Comparison of ENCODE assay signal across 17 cellular contexts in the genomic region with DNA sequence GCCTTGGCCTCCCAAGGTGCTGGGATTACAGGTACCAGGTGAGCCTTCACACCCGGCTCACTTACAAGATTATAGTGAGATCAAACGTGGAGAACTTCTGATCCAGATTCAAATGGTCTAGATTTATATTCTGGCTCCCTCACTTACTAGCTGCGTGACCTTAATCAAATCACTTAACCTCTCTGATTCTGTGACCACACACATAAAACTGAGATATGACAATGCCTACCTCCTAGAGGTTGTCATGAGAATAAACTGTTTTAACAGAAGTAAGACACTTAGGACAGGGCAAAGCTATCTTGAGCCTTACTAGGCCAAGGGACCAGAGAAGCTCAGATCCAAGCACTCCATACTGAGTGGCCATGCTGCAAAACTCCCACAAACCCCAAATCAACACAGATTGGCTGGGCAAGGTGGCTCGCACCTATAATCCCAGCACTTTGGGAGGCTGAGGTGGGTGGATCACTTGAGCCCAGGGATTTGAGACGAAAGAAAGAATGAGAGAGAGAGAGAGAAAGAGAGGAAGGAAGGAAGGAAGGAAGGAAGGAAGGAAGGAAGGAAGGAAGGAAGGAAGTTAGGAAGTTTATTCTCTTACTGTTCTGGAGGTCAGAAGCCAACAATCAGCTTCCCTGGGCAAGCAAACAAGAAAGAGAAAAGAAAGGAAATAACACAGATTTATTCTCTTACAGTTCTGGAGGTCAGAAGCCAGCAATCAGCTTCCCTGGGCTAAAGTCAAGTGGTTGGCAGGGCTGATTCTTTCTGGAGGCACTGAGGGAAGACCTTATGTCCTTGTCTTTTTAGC. TPM values are rescaled to one million over a fixed set of nuclear protein-coding genes. Genes with fewer than 3 reads are reported as not detected.
DNase-seq lines count a peak whose midpoint lies in the region; ATAC-seq and TF ChIP-seq lines count a peak whose summit lies in the region.
"Had no signal": no experiment of that assay in that cellular context is flagged by ENCODE, and none has a peak within 500 bp of the region (broad histone marks: within the 10 kb centered on the region; RNA-seq: fewer than 3 reads in every experiment).

No MANE protein-coding gene starts in this region.

- H3K36me3 Mint-ChIP-seq in activated CD4-positive, alpha-beta T cell treated with anti-CD3 and anti-CD28 coated beads for 36 hours (ENCODE audit: low read depth), result no peaks in the 10 kb centered on the region
- no peaks in the 10 kb centered on the region for H3K36me3 Mint-ChIP-seq in activated CD4-positive, alpha-beta memory T cell treated with anti-CD3 and anti-CD28 coated beads for 36 hours
- no peaks in the 10 kb centered on the region for H3K36me3 Mint-ChIP-seq in natural killer cell

- H3K27ac ChIP-seq in Karpas-422 (ENCODE audit: low read length), result no peak overlapping the region
- no peak overlapping the region for H3K27ac ChIP-seq in WERI-Rb-1

- peak; percentile 49 for ATAC-seq in activated CD4-positive, alpha-beta T cell treated with anti-CD3 and anti-CD28 coated beads for 36 hours
- ATAC-seq in natural killer cell, result peak in 1 of 3 donors; percentile 29

- TF ChIP-seq CTCF in natural killer cell (IDR thresholded peaks at IDR 0.05) (no peak), WERI-Rb-1 (IDR thresholded peaks at IDR 0.05; ENCODE audit: low read depth, low read length) (no peak)

- H3K4me1 ChIP-seq in Karpas-422 (ENCODE audit: low read length), result peaks cover 13% of the 10 kb centered on the region

- POLR2A ChIA-PET in activated CD4-positive, alpha-beta T cell treated with anti-CD3 and anti-CD28 coated beads for 36 hours (lab: Charles Lee), result no interaction called here
- POLR2A ChIA-PET in activated CD4-positive, alpha-beta memory T cell treated with anti-CD3 and anti-CD28 coated beads for 36 hours (lab: Charles Lee), result no interaction called here

- H3K27ac Mint-ChIP-seq in activated CD4-positive, alpha-beta T cell treated with anti-CD3 and anti-CD28 coated beads for 36 hours, result peak overlapping the region; percentile 56
- peak overlapping the region; percentile 49 for H3K27ac Mint-ChIP-seq in activated CD4-positive, alpha-beta memory T cell treated with anti-CD3 and anti-CD28 coated beads for 36 hours
- H3K27ac Mint-ChIP-seq in natural killer cell, result peak overlapping the region; percentile 93 to 96

- no peaks in the 10 kb centered on the region for H3K27me3 ChIP-seq in Karpas-422 (ENCODE audit: low read length)
- no peaks in the 10 kb centered on the region for H3K27me3 ChIP-seq in WERI-Rb-1 (ENCODE audit: insufficient read depth, low read depth, severe bottlenecking)

- no peaks in the 10 kb centered on the region for H3K9me3 Mint-ChIP-seq in activated CD4-positive, alpha-beta T cell treated with anti-CD3 and anti-CD28 coated beads for 36 hours (ENCODE audit: low read depth)
- no peaks in the 10 kb centered on the region for H3K9me3 Mint-ChIP-seq in activated CD4-positive, alpha-beta memory T cell treated with anti-CD3 and anti-CD28 coated beads for 36 hours
- no peaks in the 10 kb centered on the region for H3K9me3 Mint-ChIP-seq in natural killer cell

- H4K20me1 ChIP-seq in Karpas-422 (ENCODE audit: insufficient read depth, low read depth, low read length), result no peaks in the 10 kb centered on the region

- peaks cover 52% of the 10 kb centered on the region for H3K4me1 Mint-ChIP-seq in activated CD4-positive, alpha-beta T cell treated with anti-CD3 and anti-CD28 coated beads for 36 hours
- peaks cover 42% of the 10 kb centered on the region for H3K4me1 Mint-ChIP-seq in activated CD4-positive, alpha-beta memory T cell treated with anti-CD3 and anti-CD28 coated beads for 36 hours (ENCODE audit: low read depth)
- peaks cover 38 to 51% of the 10 kb centered on the region in 2 donors for H3K4me1 Mint-ChIP-seq in natural killer cell

- H3K9me3 ChIP-seq in Karpas-422 (ENCODE audit: low read length) (no peaks in the 10 kb centered on the region), WERI-Rb-1 (ENCODE audit: severe bottlenecking) (no peaks in the 10 kb centered on the region)

- DNase-seq in activated CD4-positive, alpha-beta T cell treated with anti-CD3 and anti-CD28 coated beads for 36 hours, result no peak
- no peak for DNase-seq in activated CD4-positive, alpha-beta T cell treated with anti-CD3 and anti-CD28 coated beads, Interleukin-2, amount 50 U/mL, for 48 hours
- DNase-seq in Karpas-422 (peak; percentile 46), natural killer cell (no peak), DMS153 treated with DMSO at 0.1 percent for 48 hours (lab: John Stamatoyannopoulos, UW; ENCODE audit: unreplicated experiment) (no peak), NCI-H2227 (lab: John Stamatoyannopoulos, UW; ENCODE audit: unreplicated experiment) (no peak), WERI-Rb-1 (no peak)
- DNase-seq in activated CD4-positive, alpha-beta memory T cell treated with anti-CD3 and anti-CD28 coated beads for 36 hours, result no peak
- DNase-seq: 8988T; activated gamma-delta T cell; Calu3; foreskin melanocyte; GOT3; NCI-H1417 treated with DMSO at 0.1 percent for 48 hours; NCI-H345; stimulated activated CD4-positive, alpha-beta T cell treated with anti-CD3 and anti-CD28 coated beads, Interleukin-1b, Interleukin-23, amount 100 ng/mL, for 48 hours; trophoblast cell had no signal

- no peak overlapping the region for H2AFZ ChIP-seq in Karpas-422 (ENCODE audit: low read length)

- H3K79me2 ChIP-seq in Karpas-422 (ENCODE audit: low read length), result no peaks in the 10 kb centered on the region

- CTCF ChIA-PET in activated CD4-positive, alpha-beta T cell treated with anti-CD3 and anti-CD28 coated beads for 36 hours (lab: Charles Lee), result interaction anchor here (0.5 to 1.8 kb wide), 5 partner anchors 13 to 73 kb away, joined by 3 to 4 read pairs (median 3); a partner anchor contains a TSS
- CTCF ChIA-PET in activated CD4-positive, alpha-beta memory T cell treated with anti-CD3 and anti-CD28 coated beads for 36 hours (lab: Charles Lee), result interaction anchor here (0.8 to 4.0 kb wide), 4 partner anchors 20 to 74 kb away, joined by 3 to 21 read pairs (median 4); no protein-coding TSS in a partner anchor

- H3K9me2 ChIP-seq in Karpas-422 (replicated peaks; ENCODE audit: insufficient read depth, low read length), result no peaks in the 10 kb centered on the region

- no peaks in the 10 kb centered on the region for H3K27me3 Mint-ChIP-seq in activated CD4-positive, alpha-beta T cell treated with anti-CD3 and anti-CD28 coated beads for 36 hours
- H3K27me3 Mint-ChIP-seq in activated CD4-positive, alpha-beta memory T cell treated with anti-CD3 and anti-CD28 coated beads for 36 hours, result no peaks in the 10 kb centered on the region
- H3K27me3 Mint-ChIP-seq in natural killer cell (ENCODE audit: low read depth in 2 of 2), result no peaks in the 10 kb centered on the region

- H3K4me3 ChIP-seq in Karpas-422 (ENCODE audit: low read length) (no peak overlapping the region), WERI-Rb-1 (ENCODE audit: low read depth, low read length) (no peak overlapping the region)

- no peak overlapping the region for H3K4me3 Mint-ChIP-seq in activated CD4-positive, alpha-beta T cell treated with anti-CD3 and anti-CD28 coated beads for 36 hours
- no peak overlapping the region for H3K4me3 Mint-ChIP-seq in activated CD4-positive, alpha-beta memory T cell treated with anti-CD3 and anti-CD28 coated beads for 36 hours
- peak overlapping the region; percentile 85 for H3K4me3 Mint-ChIP-seq in natural killer cell

- no peak overlapping the region for H3K9ac ChIP-seq in Karpas-422 (ENCODE audit: low read length)

- intact Hi-C loops in activated CD4-positive, alpha-beta T cell treated with anti-CD3 and anti-CD28 coated beads for 36 hours (cut with DNase I, micrococcal nuclease), result loop anchor here (1.0 to 2.0 kb wide), 3 partner anchors 46 to 148 kb away; a partner anchor contains a TSS
- intact Hi-C loops in activated CD4-positive, alpha-beta memory T cell treated with anti-CD3 and anti-CD28 coated beads for 36 hours (cut with micrococcal nuclease), result loop anchor here (10.0 kb wide), 1 partner anchor 140 kb away; a partner anchor contains a TSS
- intact Hi-C loops in natural killer cell (cut with micrococcal nuclease), result loop anchor here (1.0 to 10.0 kb wide), 3 partner anchors 12 to 140 kb away; a partner anchor contains a TSS

- H3K4me2 ChIP-seq in Karpas-422 (ENCODE audit: low read depth, low read length, poor library complexity, severe bottlenecking), result no peak overlapping the region

- H3K36me3 ChIP-seq in Karpas-422 (ENCODE audit: insufficient read depth, low read length) (no peaks in the 10 kb centered on the region), WERI-Rb-1 (no peaks in the 10 kb centered on the region)

RNA-seq across cellular contexts. Expression of a gene that starts 46.1 kb away (rescaled TPM):
- total RNA-seq in activated CD4-positive, alpha-beta T cell treated with anti-CD3 and anti-CD28 coated beads for 36 hours, result 10 to 100 TPM in 1 of 2 experiments, 1 to 10 TPM in 1; 8.7 to 10.8 TPM
- 7.6 and 26.3 TPM in 2 replicates for total RNA-seq in Karpas-422 (2014; rRNA removed; shearing (Covaris generic); ENCODE audit: low replicate concordance)
- 10 to 100 TPM; 10.9 to 11.0 TPM for total RNA-seq in activated CD4-positive, alpha-beta memory T cell treated with anti-CD3 and anti-CD28 coated beads for 36 hours
- total RNA-seq in natural killer cell, result 10 to 100 TPM; 27.1 to 39.0 (median 36.0) TPM

RNA-seq across cellular contexts. Expression of a gene that starts 54.4 kb away (rescaled TPM):
- 10 to 100 TPM; 19.2 to 19.4 TPM for total RNA-seq in activated CD4-positive, alpha-beta T cell treated with anti-CD3 and anti-CD28 coated beads for 36 hours
- 14.0 and 31.9 TPM in 2 replicates for total RNA-seq in Karpas-422 (2014; rRNA removed; shearing (Covaris generic); ENCODE audit: low replicate concordance)
- total RNA-seq in activated CD4-positive, alpha-beta memory T cell treated with anti-CD3 and anti-CD28 coated beads for 36 hours, result 10 to 100 TPM; 17.2 to 17.3 TPM
- 10 to 100 TPM; 15.1 to 17.0 (median 16.0) TPM for total RNA-seq in natural killer cell
